In genomic region chr6:43798688-43799444, GRCh38 we compare ENCODE assay signal across 8 cellular contexts. TPM values are rescaled to one million over a fixed set of nuclear protein-coding genes. Genes with fewer than 3 reads are reported as not detected.
DNase-seq lines count a peak whose midpoint lies in the region; ATAC-seq and TF ChIP-seq lines count a peak whose summit lies in the region.

No MANE protein-coding gene starts in this region.

- DNase-seq in NCI-H2029 (lab: John Stamatoyannopoulos, UW): peak; percentile 62
- DNase-seq in NCI-H2029 treated with DMSO at 0.1 percent for 48 hours (lab: John Stamatoyannopoulos, UW): no peak
- DNase-seq in HT1080 (ENCODE audit: low read depth): peak; percentile 89
- peak; percentile 30 to 52 for DNase-seq in activated T-cell treated with anti-CD3 and anti-CD28 coated beads, Interleukin-2, amount 50 U/mL, for 72 hours
- peak; percentile 99 for DNase-seq in islet precursor cell
- DNase-seq in glutamatergic neuron: no peak

- H3K36me3 Mint-ChIP-seq in activated T-cell treated with anti-CD3 and anti-CD28 coated beads, Interleukin-2, amount 50 U/mL, for 72 hours (ENCODE audit: insufficient read depth in 2 of 2): no peaks in the 10 kb centered on the region
- H3K36me3 Mint-ChIP-seq in glutamatergic neuron (ENCODE audit: unreplicated experiment): no peaks in the 10 kb centered on the region

- H3K27me3 Mint-ChIP-seq in activated T-cell treated with anti-CD3 and anti-CD28 coated beads, Interleukin-2, amount 50 U/mL, for 72 hours (ENCODE audit: low read depth): no peaks in the 10 kb centered on the region
- peaks cover 9% of the 10 kb centered on the region for H3K27me3 Mint-ChIP-seq in glutamatergic neuron (ENCODE audit: unreplicated experiment)

- no peak overlapping the region for H3K27ac Mint-ChIP-seq in activated T-cell treated with anti-CD3 and anti-CD28 coated beads, Interleukin-2, amount 50 U/mL, for 72 hours
- H3K27ac Mint-ChIP-seq in glutamatergic neuron (ENCODE audit: unreplicated experiment): no peak overlapping the region

- no peak overlapping the region for H3K4me3 Mint-ChIP-seq in activated T-cell treated with anti-CD3 and anti-CD28 coated beads, Interleukin-2, amount 50 U/mL, for 72 hours
- no peak overlapping the region for H3K4me3 Mint-ChIP-seq in glutamatergic neuron (ENCODE audit: unreplicated experiment)

- H3K4me1 Mint-ChIP-seq in activated T-cell treated with anti-CD3 and anti-CD28 coated beads, Interleukin-2, amount 50 U/mL, for 72 hours (ENCODE audit: low read depth): peaks cover 6% of the 10 kb centered on the region
- peaks cover 23% of the 10 kb centered on the region for H3K4me1 Mint-ChIP-seq in glutamatergic neuron (ENCODE audit: low read depth, unreplicated experiment)

- no peaks in the 10 kb centered on the region for H3K9me3 Mint-ChIP-seq in activated T-cell treated with anti-CD3 and anti-CD28 coated beads, Interleukin-2, amount 50 U/mL, for 72 hours
- H3K9me3 Mint-ChIP-seq in glutamatergic neuron (ENCODE audit: unreplicated experiment): peaks cover 2% of the 10 kb centered on the region

- ATAC-seq in activated T-cell treated with anti-CD3 and anti-CD28 coated beads, Interleukin-2, amount 50 U/mL, for 72 hours (replicated peaks in 1 of 2): peak; percentile 70 to 84
- ATAC-seq in GM19455 (IDR thresholded peaks at IDR 0.05; ENCODE audit: unreplicated experiment): no peak
- ATAC-seq in GM21737 (IDR thresholded peaks at IDR 0.05; ENCODE audit: unreplicated experiment): no peak

- TF ChIP-seq CTCF in glutamatergic neuron (IDR thresholded peaks at IDR 0.05; ENCODE audit: partially characterized antibody, unreplicated experiment): no peak

RNA-seq across cellular contexts. Expression of gene VEGFA, which starts 28.9 kb away (rescaled TPM):
- total RNA-seq in HT1080 (2014; rRNA removed; shearing (Covaris generic)): 40.2 and 64.5 TPM in 2 replicates
- 158 and 183 TPM in 2 replicates for polyA plus RNA-seq in HT1080 (2015; cell fraction: cytosol; rRNA removed)
- polyA plus RNA-seq in HT1080 (2015; cell fraction: nucleus; rRNA removed): 895 and 1,011 TPM in 2 replicates
- 10 to 100 TPM; 65.2 to 67.1 TPM for total RNA-seq in activated T-cell treated with anti-CD3 and anti-CD28 coated beads, Interleukin-2, amount 50 U/mL, for 72 hours
- total RNA-seq in glutamatergic neuron (ENCODE audit: unreplicated experiment): 21.6 TPM

Comparison
In these comparisons a context has a peak if more than half of its experiments do, and no peak if none do; other contexts are left out.
1. DNase-seq: peak in NCI-H2029 (single experiment), HT1080 (single experiment), activated T-cell treated with anti-CD3 and anti-CD28 coated beads, Interleukin-2, amount 50 U/mL, for 72 hours (2 of 2) and islet precursor cell (single experiment); none in NCI-H2029 treated with DMSO at 0.1 percent for 48 hours (single experiment) and glutamatergic neuron (single experiment).
2. ATAC-seq: peak in activated T-cell treated with anti-CD3 and anti-CD28 coated beads, Interleukin-2, amount 50 U/mL, for 72 hours (2 of 2); none in GM19455 (single experiment) and GM21737 (single experiment).